In genomic region chr9:12884736-12885395, GRCh38 we compare ENCODE assay signal across 8 cellular contexts.
DNase-seq lines count a peak whose midpoint lies in the region; ATAC-seq and TF ChIP-seq lines count a peak whose summit lies in the region.

No MANE protein-coding gene starts in this region.

- H3K4me2 ChIP-seq in GM23338 = no peak overlapping the region

- DNase-seq in GM23338 (ENCODE audit: low spot score) (peak; percentile 57), OCI-M1 (lab: John Stamatoyannopoulos, UW) (peak; percentile 99), fibroblast of pulmonary artery (ENCODE audit: low read depth) (peak; percentile 87), putamen (ENCODE audit: low spot score) (peak; percentile 11), DMS114 treated with DMSO at 0.1 percent for 48 hours (lab: John Stamatoyannopoulos, UW; ENCODE audit: unreplicated experiment) (no peak), NCI-H1436 treated with DMSO at 0.1 percent for 48 hours (lab: John Stamatoyannopoulos, UW) (no peak), SKM-1 (lab: John Stamatoyannopoulos, UW; ENCODE audit: unreplicated experiment) (no peak)
- no peak for DNase-seq in activated CD4-positive, alpha-beta T cell treated with anti-CD3 and anti-CD28 coated beads for 1 hour

- H2AFZ ChIP-seq in GM23338 = no peak overlapping the region

- H3K27ac ChIP-seq in GM23338 (ENCODE audit: low read depth) = no peak overlapping the region

- H3K4me1 Mint-ChIP-seq in GM23338 = peaks cover 4% of the 10 kb centered on the region; the same call in 2 of the 3 replicates

- H3K9me3 Mint-ChIP-seq in GM23338 = no peaks in the 10 kb centered on the region

- no peaks in the 10 kb centered on the region for H3K79me2 ChIP-seq in GM23338 (replicated peaks; ENCODE audit: insufficient read depth)

- no peaks in the 10 kb centered on the region for H3K36me3 Mint-ChIP-seq in GM23338 (ENCODE audit: low read depth)

- H3K4me3 ChIP-seq in GM23338 (no peak overlapping the region), fibroblast of pulmonary artery (replicated peaks; ENCODE audit: low read depth, low read length) (no peak overlapping the region)

- H3K27me3 ChIP-seq in GM23338 (ENCODE audit: insufficient read depth) = no peaks in the 10 kb centered on the region

- ATAC-seq in GM23338 = peak; percentile 63

- H3F3A ChIP-seq in GM23338 (replicated peaks; ENCODE audit: low read depth) = no peaks in the 10 kb centered on the region

- H3K4me3 Mint-ChIP-seq in GM23338 = no peak overlapping the region

- no peaks in the 10 kb centered on the region for H4K20me1 ChIP-seq in GM23338 (replicated peaks; ENCODE audit: insufficient read depth)

- H3K36me3 ChIP-seq in GM23338 (ENCODE audit: insufficient read depth) = no peaks in the 10 kb centered on the region

- H3K9me2 ChIP-seq in GM23338 (ENCODE audit: insufficient read depth) = peaks cover 4% of the 10 kb centered on the region; the same call in 1 of the 2 replicates

- peaks cover 2% of the 10 kb centered on the region for H3K27me3 Mint-ChIP-seq in GM23338 (ENCODE audit: insufficient read depth, low read depth, poor library complexity)

- H3K27ac Mint-ChIP-seq in GM23338 = no peak overlapping the region

- TF ChIP-seq CTCF in GM23338 (conservative IDR thresholded peaks at IDR 0.05; ENCODE audit: low read depth in 2 of 2) (peak; percentile 48 to 72), fibroblast of pulmonary artery (IDR thresholded peaks at IDR 0.05; ENCODE audit: low read length, missing control alignments) (peak; percentile 69)

- H3K4me1 ChIP-seq in GM23338 (ENCODE audit: insufficient read depth) = no peaks in the 10 kb centered on the region

TF ChIP-seq in GM23338, 12 proteins besides CTCF, POLR2A, EP300 and RAD21:
- no peak for TF ChIP-seq EZH2 (IDR thresholded peaks at IDR 0.05; ENCODE audit: low read depth, unreplicated experiment)

Comparison
In these comparisons a context has a peak if more than half of its experiments do, and no peak if none do; other contexts are left out.
1. DNase-seq: peak in GM23338 (single experiment), OCI-M1 (single experiment), fibroblast of pulmonary artery (single experiment) and putamen (single experiment); none in activated CD4-positive, alpha-beta T cell treated with anti-CD3 and anti-CD28 coated beads for 1 hour (single experiment), DMS114 treated with DMSO at 0.1 percent for 48 hours (single experiment), NCI-H1436 treated with DMSO at 0.1 percent for 48 hours (single experiment) and SKM-1 (single experiment).